ENCODE assay signal across 9 cellular contexts in the genomic region with DNA sequence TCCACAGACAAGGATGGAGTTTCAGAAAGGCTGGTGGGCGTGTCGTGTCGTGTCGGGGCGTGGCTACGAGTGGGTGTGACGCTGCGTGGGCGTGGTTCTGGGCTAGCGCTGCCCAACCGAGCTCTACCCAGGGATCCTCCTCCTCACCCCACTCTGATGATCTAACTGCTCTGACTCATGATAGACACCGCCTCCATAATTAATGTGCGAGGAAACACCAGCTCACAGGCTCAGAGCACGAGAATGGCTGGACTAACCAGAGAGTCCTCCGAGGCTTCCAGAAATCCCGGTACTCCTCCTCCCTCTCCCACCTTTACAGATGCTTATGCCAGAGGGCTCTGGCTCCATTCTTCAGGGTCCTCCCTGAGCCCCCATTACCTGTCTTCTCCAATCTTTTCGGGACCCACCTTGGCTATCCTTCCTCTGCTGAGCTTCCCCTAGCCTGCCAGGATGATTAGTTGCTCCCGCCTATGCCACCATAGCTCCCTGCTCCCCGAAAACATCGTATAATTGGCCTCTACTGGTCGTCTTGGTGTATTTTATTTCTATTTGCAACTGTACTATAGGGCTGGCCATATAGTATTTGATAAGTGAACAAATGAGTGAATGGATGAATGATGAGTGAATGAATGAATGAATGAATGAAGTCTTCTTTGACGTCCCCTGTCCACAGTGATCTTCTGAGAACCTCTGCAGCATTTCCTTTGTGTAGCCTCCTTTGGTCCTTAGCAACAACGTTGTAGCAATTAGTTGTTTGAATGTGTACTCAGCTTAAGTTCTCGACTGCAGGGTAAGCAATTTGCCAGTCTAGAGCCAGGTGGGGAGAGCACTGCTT. TPM values are rescaled to one million over a fixed set of nuclear protein-coding genes. Genes with fewer than 3 reads are reported as not detected.
A peak's percentile ranks its signal among the peaks of the same experiment; 100 is the strongest.
DNase-seq lines count a peak whose midpoint lies in the region; ATAC-seq, FAIRE-seq and TF ChIP-seq lines count a peak whose summit lies in the region.
"Had no signal": no experiment of that assay in that cellular context is flagged by ENCODE, and none has a peak within 500 bp of the region (broad histone marks: within the 10 kb centered on the region; RNA-seq: fewer than 3 reads in every experiment).

No MANE protein-coding gene starts in this region.

- TF ChIP-seq CTCF in DND-41 (IDR thresholded peaks at IDR 0.05; ENCODE audit: borderline replicate concordance, extremely low read depth, low read length, poor library complexity, severe bottlenecking) = no peak
- no peak for TF ChIP-seq CTCF in IMR-90 (conservative IDR thresholded peaks at IDR 0.05; ENCODE audit: low read depth, low read length)
- TF ChIP-seq CTCF in fibroblast of villous mesenchyme (IDR thresholded peaks at IDR 0.05; ENCODE audit: insufficient read depth, low read depth, low read length) = no peak
- no peak for TF ChIP-seq CTCF in neural cell (IDR thresholded peaks at IDR 0.05; ENCODE audit: poor library complexity, severe bottlenecking)

- no peak overlapping the region for H4K5ac ChIP-seq in IMR-90 (ENCODE audit: low read depth, low read length)

- TF ChIP-seq EP300 in neural cell (conservative IDR thresholded peaks at IDR 0.05; ENCODE audit: poor library complexity, severe bottlenecking) = no peak

- no peak overlapping the region for H2AK9ac ChIP-seq in IMR-90 (replicated peaks; ENCODE audit: low read depth, low read length, poor library complexity)

- H3K9me1 ChIP-seq in IMR-90 (ENCODE audit: insufficient read depth, low read length) = no peaks in the 10 kb centered on the region

- H4K8ac ChIP-seq in IMR-90 (ENCODE audit: low read depth in 2 of 2, low read length in 2 of 2) = no peak overlapping the region

- H3K4ac ChIP-seq in IMR-90 (ENCODE audit: low read depth, low read length) = no peak overlapping the region

- in situ Hi-C loops in IMR-90 (cut with MboI; ENCODE audit: low sequenced_read_pairs) = no loop called here

- H2BK15ac ChIP-seq in IMR-90 (ENCODE audit: low read depth, low read length) = no peak overlapping the region

- POLR2A ChIA-PET in IMR-90 (lab: Charles Lee; ENCODE audit: unreplicated experiment) = no interaction called here

- no peak overlapping the region for H3K23ac ChIP-seq in IMR-90 (ENCODE audit: low read depth, low read length)

- H3K56ac ChIP-seq in IMR-90 (ENCODE audit: extremely low read depth, insufficient read depth, low read length) = no peak overlapping the region

- no peaks in the 10 kb centered on the region for H3K9me3 ChIP-seq in DND-41 (ENCODE audit: insufficient read depth, low read length, severe bottlenecking)
- H3K9me3 ChIP-seq in IMR-90 (ENCODE audit: control insufficient read depth, insufficient read depth, low read length) = no peaks in the 10 kb centered on the region
- no peaks in the 10 kb centered on the region for H3K9me3 ChIP-seq in neural cell (ENCODE audit: low read length)
- H3K9me3 ChIP-seq in subcutaneous abdominal adipose tissue (ENCODE audit: control insufficient read depth in 5 of 5, low read length in 5 of 5) = no peaks in the 10 kb centered on the region

- H3K36me3 ChIP-seq in DND-41 (ENCODE audit: insufficient read depth, low read length) (no peaks in the 10 kb centered on the region), IMR-90 (ENCODE audit: control insufficient read depth, insufficient read depth, low read length) (no peaks in the 10 kb centered on the region), neural cell (ENCODE audit: insufficient read depth, low read length) (no peaks in the 10 kb centered on the region), subcutaneous abdominal adipose tissue (ENCODE audit: control insufficient read depth in 5 of 5, insufficient read depth in 5 of 5, low read length in 5 of 5) (no peaks in the 10 kb centered on the region)

- H3K27me3 ChIP-seq in DND-41 (ENCODE audit: insufficient read depth, low read length, poor library complexity) (no peaks in the 10 kb centered on the region), IMR-90 (ENCODE audit: control insufficient read depth, insufficient read depth, low read length) (peaks cover 3% of the 10 kb centered on the region), neural cell (ENCODE audit: insufficient read depth, low read depth, low read length) (no peaks in the 10 kb centered on the region), subcutaneous abdominal adipose tissue (ENCODE audit: control insufficient read depth in 5 of 5, insufficient read depth in 4 of 5, low read length in 5 of 5) (peaks cover 0 to 13% (median 2%) of the 10 kb centered on the region in 5 donors)

- dilution Hi-C loops in IMR-90 (cut with HindIII; ENCODE audit: low sequenced_read_pairs, unreplicated experiment) = no loop called here

- no peak overlapping the region for H2BK5ac ChIP-seq in IMR-90 (ENCODE audit: low read depth, low read length, poor library complexity, severe bottlenecking)

- intact Hi-C loops in IMR-90 (cut with micrococcal nuclease) = no loop called here

- DNase-seq in DND-41 = peak; percentile 88
- peak; percentile 81 for DNase-seq in IMR-90
- DNase-seq in RCC 7860 (ENCODE audit: low spot score) = peak; percentile 86
- peak; percentile 89 for DNase-seq in fibroblast of villous mesenchyme (ENCODE audit: low read depth)

- H3K79me2 ChIP-seq in DND-41 (ENCODE audit: insufficient read depth, low read length) (no peaks in the 10 kb centered on the region; the same call in 1 of the 2 replicates), neural cell (replicated peaks; ENCODE audit: insufficient read depth, low read length) (no peaks in the 10 kb centered on the region)

- WGBS in IMR-90 (ENCODE audit: extremely low coverage in 2 of 2, insufficient read length in 1 of 2), 2 experiments = 75% methylated on average over 4 of the region's 24 CpGs; no CpG with 5 or more reads in 1 of the 2 experiments

- no peak overlapping the region for H4K91ac ChIP-seq in IMR-90 (ENCODE audit: insufficient read depth, low read depth, low read length)

- H3F3A ChIP-seq in neural cell (ENCODE audit: insufficient read depth, low read length, poor library complexity, severe bottlenecking) = no peaks in the 10 kb centered on the region

- no peak for TF ChIP-seq POLR2A in IMR-90 (IDR thresholded peaks at IDR 0.05; ENCODE audit: low read depth, low read length)

- H3K4me1 Mint-ChIP-seq in activated T-helper 17 cell treated with anti-CD3 and anti-CD28 coated beads, Interleukin-2, amount 50 U/mL, for 72 hours = peaks cover 8% of the 10 kb centered on the region

- no peak overlapping the region for H2BK120ac ChIP-seq in IMR-90 (ENCODE audit: low read depth, low read length)

- TF ChIP-seq RAD21 in IMR-90 (IDR thresholded peaks at IDR 0.05; ENCODE audit: low read length) = no peak
- no peak for TF ChIP-seq RAD21 in neural cell (conservative IDR thresholded peaks at IDR 0.05)

- H3K4me1 ChIP-seq in DND-41 (ENCODE audit: insufficient read depth, low read length) = peaks cover 50% of the 10 kb centered on the region
- no peaks in the 10 kb centered on the region for H3K4me1 ChIP-seq in IMR-90 (ENCODE audit: control insufficient read depth, insufficient read depth, low read length)
- H3K4me1 ChIP-seq in subcutaneous abdominal adipose tissue (ENCODE audit: control insufficient read depth in 5 of 5, insufficient read depth in 5 of 5, low read length in 5 of 5) = peaks cover 0 to 23% (median 0%) of the 10 kb centered on the region in 5 donors

- no peak overlapping the region for H2BK20ac ChIP-seq in IMR-90 (ENCODE audit: low read depth, low read length)

- FAIRE-seq in RCC 7860 (lab: Jason Lieb, UNC) = peak; percentile 78

- H2AFZ ChIP-seq in DND-41 (ENCODE audit: low read depth, low read length) (peak overlapping the region; percentile 56; the same call in 1 of the 2 replicates), IMR-90 (replicated peaks; ENCODE audit: low read length, poor library complexity) (peak overlapping the region; percentile 28), neural cell (ENCODE audit: low read depth, low read length) (no peak overlapping the region)

- H3K9me3 Mint-ChIP-seq in activated T-helper 17 cell treated with anti-CD3 and anti-CD28 coated beads, Interleukin-2, amount 50 U/mL, for 72 hours = no peaks in the 10 kb centered on the region

- BruUV-seq in IMR-90 (replicated peaks; lab: Mats Ljungman, UMichigan) = no TSS peak

- peak overlapping the region; percentile 69 for H3K4me3 Mint-ChIP-seq in activated T-helper 17 cell treated with anti-CD3 and anti-CD28 coated beads, Interleukin-2, amount 50 U/mL, for 72 hours

- CTCF ChIA-PET in IMR-90 (lab: Yijun Ruan, JAX) = no interaction called here

- H4K20me1 ChIP-seq in DND-41 (ENCODE audit: insufficient read depth, low read length) (no peaks in the 10 kb centered on the region), IMR-90 (ENCODE audit: insufficient read depth, low read length) (no peaks in the 10 kb centered on the region), neural cell (ENCODE audit: insufficient read depth) (no peaks in the 10 kb centered on the region)

- no peaks in the 10 kb centered on the region for H3K9me2 ChIP-seq in neural cell (ENCODE audit: insufficient read depth, low read length)

- no peaks in the 10 kb centered on the region for H3K36me3 Mint-ChIP-seq in activated T-helper 17 cell treated with anti-CD3 and anti-CD28 coated beads, Interleukin-2, amount 50 U/mL, for 72 hours (ENCODE audit: low read depth)

- peak overlapping the region; percentile 66 for H3K4me2 ChIP-seq in DND-41 (ENCODE audit: insufficient read depth, low read length)
- H3K4me2 ChIP-seq in IMR-90 (ENCODE audit: low read depth, low read length) = no peak overlapping the region
- H3K4me2 ChIP-seq in neural cell (ENCODE audit: low read length) = no peak overlapping the region

- H3K9ac ChIP-seq in DND-41 (ENCODE audit: low read depth, low read length) (peak overlapping the region; percentile 59), IMR-90 (ENCODE audit: low read depth, low read length) (no peak overlapping the region), neural cell (ENCODE audit: low read length) (no peak overlapping the region), subcutaneous abdominal adipose tissue (ENCODE audit: low read length in 5 of 5) (no peak overlapping the region)

- peak overlapping the region; percentile 88 for H3K27ac ChIP-seq in DND-41 (ENCODE audit: low read length)
- H3K27ac ChIP-seq in IMR-90 (ENCODE audit: insufficient read depth, low read length) = no peak overlapping the region
- peak overlapping the region; percentile 38 for H3K27ac ChIP-seq in neural cell (ENCODE audit: low read length)
- peak overlapping the region; percentile 17 for H3K27ac ChIP-seq in subcutaneous abdominal adipose tissue (ENCODE audit: low read depth, low read length)
- H3K27ac ChIP-seq: VCaP had no signal

- no peaks in the 10 kb centered on the region for H3K27me3 Mint-ChIP-seq in activated T-helper 17 cell treated with anti-CD3 and anti-CD28 coated beads, Interleukin-2, amount 50 U/mL, for 72 hours

- H3K27ac Mint-ChIP-seq in activated T-helper 17 cell treated with anti-CD3 and anti-CD28 coated beads, Interleukin-2, amount 50 U/mL, for 72 hours = peak overlapping the region; percentile 86

- no peak overlapping the region for H2AK5ac ChIP-seq in IMR-90 (ENCODE audit: low read depth, low read length)

- H3K14ac ChIP-seq in IMR-90 (replicated peaks; ENCODE audit: low read depth, low read length) = no peak overlapping the region

- H3K4me3 ChIP-seq in DND-41 (ENCODE audit: low read depth in 1 of 2, low read length in 2 of 2) (peak overlapping the region; percentile 19 to 56; a peak in 3 of 4 replicates), IMR-90 (ENCODE audit: insufficient read depth, low read depth, low read length) (no peak overlapping the region), fibroblast of villous mesenchyme (ENCODE audit: low read depth, low read length) (peak overlapping the region; percentile 15), neural cell (ENCODE audit: low read length) (no peak overlapping the region), subcutaneous abdominal adipose tissue (ENCODE audit: low read depth in 1 of 5, low read length in 5 of 5) (peak overlapping the region in 1 of 5 donors; percentile 27)

- ATAC-seq in DND-41 (ENCODE audit: insufficient read depth, low read depth) = peak; percentile 93
- peak; percentile 93 for ATAC-seq in IMR-90 (ENCODE audit: low read depth)
- ATAC-seq in activated T-helper 17 cell treated with anti-CD3 and anti-CD28 coated beads, Interleukin-2, amount 50 U/mL, for 72 hours (replicated peaks) = peak; percentile 99
- no peak for ATAC-seq in HG02852 (IDR thresholded peaks at IDR 0.05; ENCODE audit: unreplicated experiment)

- no peaks in the 10 kb centered on the region for H3K79me1 ChIP-seq in IMR-90 (ENCODE audit: low read depth in 1 of 2, low read length in 2 of 2)

- no peak overlapping the region for H3K18ac ChIP-seq in IMR-90 (ENCODE audit: low read depth, low read length)

RNA-seq across cellular contexts. Expression of gene TMPRSS13, which starts 21.7 kb away (rescaled TPM):
- total RNA-seq in IMR-90 (2012; rRNA removed) (not detected in 2 replicates), fibroblast of villous mesenchyme (not detected in 2 replicates)
- polyA plus RNA-seq in IMR-90 (2012; rRNA removed) (not detected in 2 replicates), neural cell (not detected in 2 replicates)
- not detected in 2 replicates for polyA plus RNA-seq in IMR-90 (2012; cell fraction: cytosol; rRNA removed)
- not detected in 2 replicates for polyA plus RNA-seq in IMR-90 (2012; cell fraction: nucleus; rRNA removed; ENCODE audit: low replicate concordance)
- 1 to 10 TPM in 1 of 2 donors, under 1 TPM in 1; 0.61 to 2.1 TPM for total RNA-seq in activated T-helper 17 cell treated with anti-CD3 and anti-CD28 coated beads, Interleukin-2, amount 50 U/mL, for 72 hours
- polyA minus RNA-seq in neural cell = not detected in 2 replicates

RNA-seq across cellular contexts. Expression of gene FXYD6, which starts 31.0 kb away (rescaled TPM):
- total RNA-seq in IMR-90 (2012; rRNA removed) (not detected in 2 replicates), fibroblast of villous mesenchyme (not detected in 2 replicates)
- polyA plus RNA-seq in IMR-90 (2012; rRNA removed) (0.32 and 0.36 TPM in 2 replicates), neural cell (218 and 259 TPM in 2 replicates)
- polyA plus RNA-seq in IMR-90 (2012; cell fraction: cytosol; rRNA removed) = 0.12 TPM in 1 of 2 replicates, not detected in the other
- polyA plus RNA-seq in IMR-90 (2012; cell fraction: nucleus; rRNA removed; ENCODE audit: low replicate concordance) = 0.07 and 0.13 TPM in 2 replicates
- under 1 TPM in 1 of 2 donors, not detected in 1; 0.19 TPM for total RNA-seq in activated T-helper 17 cell treated with anti-CD3 and anti-CD28 coated beads, Interleukin-2, amount 50 U/mL, for 72 hours
- 169 and 170 TPM in 2 replicates for polyA minus RNA-seq in neural cell

Comparison
In these comparisons a context has a peak if more than half of its experiments do, and no peak if none do; other contexts are left out.
1. H3K4me3 ChIP-seq: peak in DND-41 (2 of 2) and fibroblast of villous mesenchyme (single experiment); none in IMR-90 (single experiment) and neural cell (single experiment).
2. Peak in every context shown above with its lines, with median percentiles within 50 percentile points of each other: DNase-seq.